1 cellular context compared by ENCODE assay signal in the genomic region with DNA sequence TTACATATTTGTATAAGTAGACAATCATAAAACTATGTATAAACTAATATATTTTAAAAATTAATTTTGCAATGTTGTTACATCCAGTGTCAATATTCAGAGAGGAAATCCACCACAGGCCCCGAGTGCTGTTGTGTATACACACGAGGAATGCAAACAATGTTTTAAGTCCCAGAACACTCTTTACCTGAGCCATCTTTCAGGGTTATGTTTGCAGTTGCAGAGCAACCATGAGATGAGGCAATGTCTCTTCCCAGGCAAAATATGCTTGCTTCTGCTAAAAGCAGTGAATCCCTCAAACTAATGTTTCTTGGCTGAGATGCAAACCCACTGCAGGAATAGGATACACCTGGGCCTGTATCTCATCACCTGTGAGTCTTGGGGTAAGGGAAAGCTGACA.
TF ChIP-seq lines count a peak whose summit lies in the region.

No MANE protein-coding gene starts in this region.

TF ChIP-seq in HepG2, 621 proteins besides CTCF, POLR2A, EP300 and RAD21 (continued from another document and continues in another):
- no peak for TF ChIP-seq ZNF329 (CRISPR knock-in tag; IDR thresholded peaks at IDR 0.05; ENCODE audit: low read depth)
- TF ChIP-seq HNF4G (IDR thresholded peaks at IDR 0.05; ENCODE audit: borderline replicate concordance, low read depth, low read length): no peak
- no peak for TF ChIP-seq HNF4G (CRISPR knock-in tag; IDR thresholded peaks at IDR 0.05; ENCODE audit: borderline replicate concordance, low read depth)
- 0 out of 2 replicates have a peak, but pooled peaks have one; percentile 44 for TF ChIP-seq ZSCAN31 (CRISPR knock-in tag; IDR thresholded peaks at IDR 0.05; ENCODE audit: low read depth)
- TF ChIP-seq ZBTB49 (CRISPR knock-in tag; IDR thresholded peaks at IDR 0.05; ENCODE audit: borderline replicate concordance): no peak
- no peak for TF ChIP-seq REST (IDR thresholded peaks at IDR 0.05; ENCODE audit: borderline replicate concordance in 1 of 2, low read depth in 1 of 2, low read length in 2 of 2)
- no peak for TF ChIP-seq ZBTB33 (CRISPR knock-in tag; IDR thresholded peaks at IDR 0.05)
- TF ChIP-seq ZFX (CRISPR knock-in tag; IDR thresholded peaks at IDR 0.05; ENCODE audit: low read depth): peak; percentile 27; the same call in 1 of the 2 replicates
- TF ChIP-seq POLR2AphosphoS2 (IDR thresholded peaks at IDR 0.05; ENCODE audit: low read depth, low read length): no peak
- TF ChIP-seq ZNF121 (CRISPR knock-in tag; IDR thresholded peaks at IDR 0.05): no peak
- TF ChIP-seq ZFP90 (CRISPR knock-in tag; IDR thresholded peaks at IDR 0.05; ENCODE audit: borderline replicate concordance): no peak
- TF ChIP-seq STAT6 (CRISPR knock-in tag; IDR thresholded peaks at IDR 0.05; ENCODE audit: borderline replicate concordance): no peak
- no peak for TF ChIP-seq E2F1 (CRISPR knock-in tag; IDR thresholded peaks at IDR 0.05)
- TF ChIP-seq PHF8 (CRISPR knock-in tag; IDR thresholded peaks at IDR 0.05): no peak
- no peak for TF ChIP-seq ONECUT2 (CRISPR knock-in tag; IDR thresholded peaks at IDR 0.05)
- TF ChIP-seq ZNF17 (CRISPR knock-in tag; IDR thresholded peaks at IDR 0.05): no peak
- TF ChIP-seq ZBTB8A (CRISPR knock-in tag; IDR thresholded peaks at IDR 0.05; ENCODE audit: borderline replicate concordance, low read depth): no peak
- TF ChIP-seq GFI1 (CRISPR knock-in tag; IDR thresholded peaks at IDR 0.05; ENCODE audit: borderline replicate concordance): no peak
- TF ChIP-seq, protein P1, sequence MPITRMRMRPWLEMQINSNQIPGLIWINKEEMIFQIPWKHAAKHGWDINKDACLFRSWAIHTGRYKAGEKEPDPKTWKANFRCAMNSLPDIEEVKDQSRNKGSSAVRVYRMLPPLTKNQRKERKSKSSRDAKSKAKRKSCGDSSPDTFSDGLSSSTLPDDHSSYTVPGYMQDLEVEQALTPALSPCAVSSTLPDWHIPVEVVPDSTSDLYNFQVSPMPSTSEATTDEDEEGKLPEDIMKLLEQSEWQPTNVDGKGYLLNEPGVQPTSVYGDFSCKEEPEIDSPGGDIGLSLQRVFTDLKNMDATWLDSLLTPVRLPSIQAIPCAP (CRISPR knock-in tag; IDR thresholded peaks at IDR 0.05; ENCODE audit: low read depth): no peak
- TF ChIP-seq KAT8 (CRISPR knock-in tag; IDR thresholded peaks at IDR 0.05): peak; percentile 64; the same call in 1 of the 2 replicates
- TF ChIP-seq SMAD3 (CRISPR knock-in tag; IDR thresholded peaks at IDR 0.05): peak; percentile 79
- no peak for TF ChIP-seq ZC3H4 (CRISPR knock-in tag; IDR thresholded peaks at IDR 0.05; ENCODE audit: borderline replicate concordance)
- TF ChIP-seq THRA (CRISPR knock-in tag; IDR thresholded peaks at IDR 0.05; ENCODE audit: borderline replicate concordance): peak; percentile 73
- no peak for TF ChIP-seq TRIM24 (CRISPR knock-in tag; IDR thresholded peaks at IDR 0.05)
- no peak for TF ChIP-seq SP1 (IDR thresholded peaks at IDR 0.05)
- no peak for TF ChIP-seq SP1 (CRISPR knock-in tag; IDR thresholded peaks at IDR 0.05)
- no peak for TF ChIP-seq SUZ12 (IDR thresholded peaks at IDR 0.05; ENCODE audit: low read depth, low read length)
- no peak for TF ChIP-seq ZNF232 (CRISPR knock-in tag; IDR thresholded peaks at IDR 0.05; ENCODE audit: borderline replicate concordance)
- TF ChIP-seq NFE2L1 (CRISPR knock-in tag; IDR thresholded peaks at IDR 0.05; ENCODE audit: borderline replicate concordance): no peak
- no peak; the same call in 1 of the 2 replicates for TF ChIP-seq ETV6 (CRISPR knock-in tag; conservative IDR thresholded peaks at IDR 0.05)
- TF ChIP-seq ZSCAN29 (CRISPR knock-in tag; conservative IDR thresholded peaks at IDR 0.05): 0 out of 2 replicates have a peak, but pooled peaks have one; percentile 62
- TF ChIP-seq TBL1XR1 (IDR thresholded peaks at IDR 0.05; ENCODE audit: borderline replicate concordance, low read length, partially characterized antibody): no peak
- no peak for TF ChIP-seq MATR3 (CRISPR knock-in tag; IDR thresholded peaks at IDR 0.05)
- TF ChIP-seq ZNF124 (CRISPR knock-in tag; IDR thresholded peaks at IDR 0.05): peak; percentile 74; the same call in 1 of the 2 replicates
- peak; percentile 15 for TF ChIP-seq ZNF18 (CRISPR knock-in tag; IDR thresholded peaks at IDR 0.05; ENCODE audit: insufficient replicate concordance)
- TF ChIP-seq RORA (CRISPR knock-in tag; IDR thresholded peaks at IDR 0.05): no peak
- no peak for TF ChIP-seq NRL (CRISPR knock-in tag; IDR thresholded peaks at IDR 0.05; ENCODE audit: borderline replicate concordance)
- no peak for TF ChIP-seq CHD2 (IDR thresholded peaks at IDR 0.05; ENCODE audit: low read depth, low read length)
- no peak for TF ChIP-seq TEAD2 (CRISPR knock-in tag; IDR thresholded peaks at IDR 0.05)
- TF ChIP-seq BRD4 (CRISPR knock-in tag; IDR thresholded peaks at IDR 0.05): no peak
- no peak for TF ChIP-seq SRY (CRISPR knock-in tag; IDR thresholded peaks at IDR 0.05)
- no peak for TF ChIP-seq ZNF335 (CRISPR knock-in tag; IDR thresholded peaks at IDR 0.05)
- TF ChIP-seq KLF12 (CRISPR knock-in tag; IDR thresholded peaks at IDR 0.05; ENCODE audit: borderline replicate concordance): no peak
- no peak for TF ChIP-seq SCMH1 (CRISPR knock-in tag; IDR thresholded peaks at IDR 0.05; ENCODE audit: borderline replicate concordance)
- TF ChIP-seq, protein P2, sequence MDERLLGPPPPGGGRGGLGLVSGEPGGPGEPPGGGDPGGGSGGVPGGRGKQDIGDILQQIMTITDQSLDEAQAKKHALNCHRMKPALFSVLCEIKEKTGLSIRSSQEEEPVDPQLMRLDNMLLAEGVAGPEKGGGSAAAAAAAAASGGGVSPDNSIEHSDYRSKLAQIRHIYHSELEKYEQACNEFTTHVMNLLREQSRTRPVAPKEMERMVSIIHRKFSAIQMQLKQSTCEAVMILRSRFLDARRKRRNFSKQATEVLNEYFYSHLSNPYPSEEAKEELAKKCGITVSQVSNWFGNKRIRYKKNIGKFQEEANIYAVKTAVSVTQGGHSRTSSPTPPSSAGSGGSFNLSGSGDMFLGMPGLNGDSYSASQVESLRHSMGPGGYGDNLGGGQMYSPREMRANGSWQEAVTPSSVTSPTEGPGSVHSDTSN (CRISPR knock-in tag; IDR thresholded peaks at IDR 0.05): no peak
- TF ChIP-seq ARNTL (CRISPR knock-in tag; IDR thresholded peaks at IDR 0.05): no peak
- TF ChIP-seq ZBTB20 (CRISPR knock-in tag; IDR thresholded peaks at IDR 0.05; ENCODE audit: borderline replicate concordance, low read depth): no peak; the same call in 1 of the 2 replicates
- no peak for TF ChIP-seq ZNF431 (CRISPR knock-in tag; IDR thresholded peaks at IDR 0.05; ENCODE audit: borderline replicate concordance, low read depth)
- no peak for TF ChIP-seq RFX1 (IDR thresholded peaks at IDR 0.05)
- peak; percentile 53; the same call in 1 of the 2 replicates for TF ChIP-seq CREM (IDR thresholded peaks at IDR 0.05)
- no peak for TF ChIP-seq CREM (CRISPR knock-in tag; IDR thresholded peaks at IDR 0.05)
